Comparison of ENCODE assay signal across 8 cellular contexts in genomic region chr2:70094978-70095832, GRCh38. TPM values are rescaled to one million over a fixed set of nuclear protein-coding genes. Genes with fewer than 3 reads are reported as not detected.
A peak's percentile ranks its signal among the peaks of the same experiment; 100 is the strongest.
DNase-seq lines count a peak whose midpoint lies in the region; ATAC-seq and TF ChIP-seq lines count a peak whose summit lies in the region.

No MANE protein-coding gene starts in this region.

- H3K4me3 ChIP-seq in AG10803 (ENCODE audit: low read length) = no peak overlapping the region

- H3K27me3 Mint-ChIP-seq in activated CD4-positive, alpha-beta T cell treated with anti-CD3 and anti-CD28 coated beads, Interleukin-2, amount 10 ng/mL, durations not matched to agents 24 days and 14 days = no peaks in the 10 kb centered on the region
- H3K27me3 Mint-ChIP-seq in natural killer cell treated with Interleukin-12 subunit alpha and Interleukin-12 subunit beta and Interleukin-15 and Interleukin-18, amount 100 ng/mL, for 72 hours = no peaks in the 10 kb centered on the region

- in situ Hi-C loops in KBM-7 (cut with MboI; ENCODE audit: low pct_unique_long_range_greater_than_20kb, low sequenced_read_pairs) = no loop called here

- intact Hi-C loops in activated CD4-positive, alpha-beta T cell treated with anti-CD3 and anti-CD28 coated beads, Interleukin-2, amount 10 ng/mL, durations not matched to agents 24 days and 14 days (cut with micrococcal nuclease) = loop anchor here (1.0 kb wide), 4 partner anchors 8 to 29 kb away; partner anchors contain the start of gene PCBP1

- H3K4me1 Mint-ChIP-seq in activated CD4-positive, alpha-beta T cell treated with anti-CD3 and anti-CD28 coated beads, Interleukin-2, amount 10 ng/mL, durations not matched to agents 24 days and 14 days = peaks cover 44% of the 10 kb centered on the region
- peaks cover 37% of the 10 kb centered on the region in 2 donors for H3K4me1 Mint-ChIP-seq in natural killer cell treated with Interleukin-12 subunit alpha and Interleukin-12 subunit beta and Interleukin-15 and Interleukin-18, amount 100 ng/mL, for 72 hours (ENCODE audit: low read depth in 2 of 2)

- peak; percentile 80 for DNase-seq in AG10803 (ENCODE audit: low read depth)
- peak; percentile 96 for DNase-seq in KBM-7
- peak; percentile 86 for DNase-seq in activated CD4-positive, alpha-beta T cell treated with anti-CD3 and anti-CD28 coated beads, Interleukin-2, amount 10 ng/mL, durations not matched to agents 24 days and 14 days
- DNase-seq in natural killer cell treated with Interleukin-12 subunit alpha and Interleukin-12 subunit beta and Interleukin-15 and Interleukin-18, amount 100 ng/mL, for 72 hours (ENCODE audit: low spot score) = no peak
- no peak for DNase-seq in NCI-H2227 (lab: John Stamatoyannopoulos, UW; ENCODE audit: unreplicated experiment)

- peaks cover 25% of the 10 kb centered on the region for H3K36me3 Mint-ChIP-seq in activated CD4-positive, alpha-beta T cell treated with anti-CD3 and anti-CD28 coated beads, Interleukin-2, amount 10 ng/mL, durations not matched to agents 24 days and 14 days (ENCODE audit: low read depth)
- peaks cover 3% of the 10 kb centered on the region for H3K36me3 Mint-ChIP-seq in natural killer cell treated with Interleukin-12 subunit alpha and Interleukin-12 subunit beta and Interleukin-15 and Interleukin-18, amount 100 ng/mL, for 72 hours

- H3K4me3 Mint-ChIP-seq in activated CD4-positive, alpha-beta T cell treated with anti-CD3 and anti-CD28 coated beads, Interleukin-2, amount 10 ng/mL, durations not matched to agents 24 days and 14 days = peak overlapping the region; percentile 88
- H3K4me3 Mint-ChIP-seq in natural killer cell treated with Interleukin-12 subunit alpha and Interleukin-12 subunit beta and Interleukin-15 and Interleukin-18, amount 100 ng/mL, for 72 hours = peak overlapping the region; percentile 77

- ATAC-seq in GM18909 (IDR thresholded peaks at IDR 0.05; ENCODE audit: poor library complexity, unreplicated experiment) = peak; percentile 65
- ATAC-seq in esophagus mucosa = peak; percentile 78
- ATAC-seq in natural killer cell treated with Interleukin-12 subunit alpha and Interleukin-12 subunit beta and Interleukin-15 and Interleukin-18, amount 100 ng/mL, for 72 hours = peak; percentile 70 to 80
- no peak for ATAC-seq in HG02588 (IDR thresholded peaks at IDR 0.05; ENCODE audit: unreplicated experiment)

- no peaks in the 10 kb centered on the region for H3K9me3 Mint-ChIP-seq in activated CD4-positive, alpha-beta T cell treated with anti-CD3 and anti-CD28 coated beads, Interleukin-2, amount 10 ng/mL, durations not matched to agents 24 days and 14 days
- no peaks in the 10 kb centered on the region for H3K9me3 Mint-ChIP-seq in natural killer cell treated with Interleukin-12 subunit alpha and Interleukin-12 subunit beta and Interleukin-15 and Interleukin-18, amount 100 ng/mL, for 72 hours

- H3K27ac Mint-ChIP-seq in activated CD4-positive, alpha-beta T cell treated with anti-CD3 and anti-CD28 coated beads, Interleukin-2, amount 10 ng/mL, durations not matched to agents 24 days and 14 days = peak overlapping the region; percentile 96
- H3K27ac Mint-ChIP-seq in natural killer cell treated with Interleukin-12 subunit alpha and Interleukin-12 subunit beta and Interleukin-15 and Interleukin-18, amount 100 ng/mL, for 72 hours = peak overlapping the region; percentile 96 to 97

- TF ChIP-seq CTCF in AG10803 (conservative IDR thresholded peaks at IDR 0.05; ENCODE audit: low read length) = no peak

RNA-seq across cellular contexts. Expression of gene PCBP1, which starts 7.9 kb away (rescaled TPM):
- 443 and 447 TPM in 2 replicates for total RNA-seq in activated CD4-positive, alpha-beta T cell treated with anti-CD3 and anti-CD28 coated beads, Interleukin-2, amount 10 ng/mL, durations not matched to agents 24 days and 14 days
- 214 TPM for total RNA-seq in esophagus mucosa
- 100 to 1,000 TPM; 357 to 363 TPM for total RNA-seq in natural killer cell treated with Interleukin-12 subunit alpha and Interleukin-12 subunit beta and Interleukin-15 and Interleukin-18, amount 100 ng/mL, for 72 hours

Comparison
In these comparisons a context has a peak if more than half of its experiments do, and no peak if none do; other contexts are left out.
1. DNase-seq: peak in AG10803 (single experiment), KBM-7 (single experiment) and activated CD4-positive, alpha-beta T cell treated with anti-CD3 and anti-CD28 coated beads, Interleukin-2, amount 10 ng/mL, durations not matched to agents 24 days and 14 days (single experiment); none in natural killer cell treated with Interleukin-12 subunit alpha and Interleukin-12 subunit beta and Interleukin-15 and Interleukin-18, amount 100 ng/mL, for 72 hours (single experiment) and NCI-H2227 (single experiment).